14 cellular contexts compared by ENCODE assay signal in genomic region chr2:95642950-95643349, GRCh38. TPM values are rescaled to one million over a fixed set of nuclear protein-coding genes. Genes with fewer than 3 reads are reported as not detected.
"Had no signal": no experiment of that assay in that cellular context is flagged by ENCODE, and none has a peak within 500 bp of the region (broad histone marks: within the 10 kb centered on the region; RNA-seq: fewer than 3 reads in every experiment).

No MANE protein-coding gene starts in this region.

RNA-seq across cellular contexts. Expression of gene TRIM43, which starts 51.1 kb away (rescaled TPM):
- total RNA-seq: activated B cell treated with CpG ODN at 0.5 μM for 24 hours; activated CD4-positive, alpha-beta memory T cell treated with anti-CD3 and anti-CD28 coated beads for 36 hours; activated CD4-positive, alpha-beta T cell treated with anti-CD3 and anti-CD28 coated beads, Interleukin-2, amount 10 ng/mL, durations not matched to agents 24 days and 14 days; activated CD8-positive, alpha-beta memory T cell treated with anti-CD3 and anti-CD28 coated beads for 36 hours; activated CD8-positive, alpha-beta T cell treated with anti-CD3 and anti-CD28 coated beads for 36 hours; activated naive CD4-positive, alpha-beta T cell treated with anti-CD3 and anti-CD28 coated beads for 36 hours; activated naive CD4-positive, alpha-beta T cell treated with anti-CD3 and anti-CD28 coated beads, Interleukin-2, amount 50 U/mL, for 72 hours; activated naive CD8-positive, alpha-beta T cell treated with anti-CD3 and anti-CD28 coated beads for 36 hours; activated T-cell treated with anti-CD3 and anti-CD28 coated beads, Interleukin-2, amount 50 U/mL, for 4 hours; activated T-cell treated with anti-CD3 and anti-CD28 coated beads, Interleukin-2, amount 50 U/mL, for 72 hours; activated T-helper 1 cell treated with anti-CD3 and anti-CD28 coated beads, Interleukin-12 subunit alpha, Interleukin-12 subunit beta, Interleukin-2, Interleukin-4 antibody, amounts not matched to agents 30 ng/mL and 10 ng/mL and 1 ng/mL, durations not matched to agents 14 hours and 24 hours and 36 hours; adrenal gland; aorta; cardiac muscle cell had no signal
- polyA plus RNA-seq: adrenal gland, aorta, cardiac muscle cell had no signal
